Comparison of ENCODE assay signal across 23 cellular contexts in the genomic region with DNA sequence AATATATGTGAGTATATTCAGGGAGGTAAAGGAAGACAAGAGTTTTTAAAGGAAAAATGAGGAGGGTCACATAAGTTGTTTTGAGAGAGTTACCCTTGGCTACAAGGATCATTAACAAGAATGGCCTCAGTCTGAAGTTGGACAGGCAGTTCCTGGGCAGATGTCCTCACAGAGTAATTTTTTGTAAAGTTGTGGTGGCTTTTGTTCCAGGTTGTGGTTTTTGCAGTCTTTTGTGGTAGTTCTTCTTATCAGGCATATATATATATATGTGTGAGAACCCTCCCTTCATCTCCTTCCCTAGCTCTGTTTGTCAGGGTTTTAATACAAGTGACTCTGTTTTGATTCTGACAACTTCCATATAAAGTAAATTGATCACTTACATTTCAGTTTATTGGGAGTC. TPM values are rescaled to one million over a fixed set of nuclear protein-coding genes. Genes with fewer than 3 reads are reported as not detected.
DNase-seq lines count a peak whose midpoint lies in the region; ATAC-seq, FAIRE-seq and TF ChIP-seq lines count a peak whose summit lies in the region.
"Had no signal": no experiment of that assay in that cellular context is flagged by ENCODE, and none has a peak within 500 bp of the region (broad histone marks: within the 10 kb centered on the region; RNA-seq: fewer than 3 reads in every experiment).

No MANE protein-coding gene starts in this region.

- H3K9ac ChIP-seq in astrocyte (ENCODE audit: low read length), result no peak overlapping the region
- H3K9ac ChIP-seq: BLaER1 treated with 17β-estradiol and CSF1 and Interleukin-3, amounts not matched to agents 10 nM and 100 nM; neural progenitor cell had no signal

- peak overlapping the region in 4 of 7 donors; percentile 2 to 49 (median 9) for H3K4me3 Mint-ChIP-seq in CD8-positive, alpha-beta memory T cell
- no peak overlapping the region for H3K4me3 Mint-ChIP-seq in astrocyte (ENCODE audit: unreplicated experiment)
- H3K4me3 Mint-ChIP-seq: activated CD4-positive, alpha-beta memory T cell treated with anti-CD3 and anti-CD28 coated beads for 36 hours; activated naive CD4-positive, alpha-beta T cell treated with anti-CD3 and anti-CD28 coated beads, Interleukin-2, amount 10 ng/mL, durations not matched to agents 7 days and 5 days; GM23338; neural progenitor cell had no signal

- TF ChIP-seq CTCF in astrocyte (IDR thresholded peaks at IDR 0.05; ENCODE audit: insufficient read depth, low read depth, low read length), result no peak

- H3K79me2 ChIP-seq in astrocyte (ENCODE audit: insufficient read depth, low read length), result peaks cover 30% of the 10 kb centered on the region

- H3K27me3 ChIP-seq in CD8-positive, alpha-beta memory T cell (ENCODE audit: insufficient read depth, low read length, poor library complexity, severe bottlenecking), result no peaks in the 10 kb centered on the region
- no peaks in the 10 kb centered on the region for H3K27me3 ChIP-seq in astrocyte (ENCODE audit: insufficient read depth, low read length)
- H3K27me3 ChIP-seq: BLaER1 treated with 17β-estradiol and CSF1 and Interleukin-3, amounts not matched to agents 10 nM and 100 nM; esophagus squamous epithelium; neural progenitor cell; spleen had no signal

- no peaks in the 10 kb centered on the region for H3K9me3 Mint-ChIP-seq in CD8-positive, alpha-beta memory T cell
- no peaks in the 10 kb centered on the region for H3K9me3 Mint-ChIP-seq in astrocyte (ENCODE audit: unreplicated experiment)
- H3K9me3 Mint-ChIP-seq: GM23338 had no signal

- H3K36me3 Mint-ChIP-seq in CD8-positive, alpha-beta memory T cell, result peaks cover 2 to 26% (median 9%) of the 10 kb centered on the region in 3 donors
- peaks cover 7% of the 10 kb centered on the region for H3K36me3 Mint-ChIP-seq in astrocyte (ENCODE audit: low read depth, unreplicated experiment)

- POLR2A ChIA-PET in CD8-positive, alpha-beta memory T cell (lab: Charles Lee), result no interaction called here

- H3K27ac ChIP-seq in CD8-positive, alpha-beta memory T cell (ENCODE audit: low read depth, low read length), result no peak overlapping the region
- H3K27ac ChIP-seq in astrocyte (ENCODE audit: low read depth, low read length), result no peak overlapping the region
- H3K27ac ChIP-seq: BLaER1 treated with 17β-estradiol and CSF1 and Interleukin-3, amounts not matched to agents 10 nM and 100 nM; esophagus squamous epithelium; neural progenitor cell; PC-9; spleen had no signal

- no peaks in the 10 kb centered on the region for H3K36me3 ChIP-seq in CD8-positive, alpha-beta memory T cell (ENCODE audit: insufficient read depth, low read length)
- H3K36me3 ChIP-seq in astrocyte (ENCODE audit: insufficient read depth, low read length), result peaks cover 3% of the 10 kb centered on the region

- peaks cover 26% of the 10 kb centered on the region for H4K20me1 ChIP-seq in astrocyte (ENCODE audit: insufficient read depth, low read length)

- peaks cover 5% of the 10 kb centered on the region for H3K4me1 ChIP-seq in CD8-positive, alpha-beta memory T cell (ENCODE audit: insufficient read depth, low read length)
- no peaks in the 10 kb centered on the region for H3K4me1 ChIP-seq in astrocyte (ENCODE audit: insufficient read depth, low read length)
- H3K4me1 ChIP-seq: esophagus squamous epithelium, neural progenitor cell had no signal

- H3K4me2 ChIP-seq in astrocyte (ENCODE audit: low read length), result no peak overlapping the region
- H3K4me2 ChIP-seq: BLaER1 treated with 17β-estradiol and CSF1 and Interleukin-3, amounts not matched to agents 10 nM and 100 nM; GM23338; neural progenitor cell; PC-9 had no signal

- CTCF ChIA-PET in CD8-positive, alpha-beta memory T cell (lab: Charles Lee), result no interaction called here

- H3K4me1 Mint-ChIP-seq in CD8-positive, alpha-beta memory T cell, result peaks cover 29 to 49% (median 37%) of the 10 kb centered on the region in 3 donors
- peaks cover 13% of the 10 kb centered on the region for H3K4me1 Mint-ChIP-seq in astrocyte (ENCODE audit: low read depth, unreplicated experiment)
- H3K4me1 Mint-ChIP-seq: neural progenitor cell had no signal

- no peaks in the 10 kb centered on the region for H3K9me3 ChIP-seq in CD8-positive, alpha-beta memory T cell (ENCODE audit: low read length)
- H3K9me3 ChIP-seq in astrocyte (ENCODE audit: insufficient read depth, low read depth, low read length), result no peaks in the 10 kb centered on the region
- H3K9me3 ChIP-seq: esophagus squamous epithelium had no signal

- H3K4me3 ChIP-seq in CD8-positive, alpha-beta memory T cell (ENCODE audit: low read length), result no peak overlapping the region
- H3K4me3 ChIP-seq in Jurkat, Clone E6-1 (ENCODE audit: low read length), result no peak overlapping the region
- no peak overlapping the region for H3K4me3 ChIP-seq in astrocyte (ENCODE audit: insufficient read depth, low read depth, low read length)
- H3K4me3 ChIP-seq: BLaER1 treated with 17β-estradiol and CSF1 and Interleukin-3, amounts not matched to agents 10 nM and 100 nM; esophagus squamous epithelium; GM23338; neural progenitor cell; PC-9; spleen had no signal

- no peak overlapping the region for H2AFZ ChIP-seq in astrocyte (ENCODE audit: low read depth, low read length)
- H2AFZ ChIP-seq: GM23338, neural progenitor cell, PC-9 had no signal

- ATAC-seq in GM21619 (IDR thresholded peaks at IDR 0.05; ENCODE audit: unreplicated experiment), result peak; percentile 71
- ATAC-seq: GM23338, left cardiac atrium had no signal

- no peak for FAIRE-seq in astrocyte (lab: Jason Lieb, UNC)
- FAIRE-seq: urothelium cell line had no signal

- H3K27me3 Mint-ChIP-seq in CD8-positive, alpha-beta memory T cell, result no peaks in the 10 kb centered on the region
- no peaks in the 10 kb centered on the region for H3K27me3 Mint-ChIP-seq in astrocyte (ENCODE audit: low read depth, unreplicated experiment)
- H3K27me3 Mint-ChIP-seq: activated CD4-positive, alpha-beta memory T cell treated with anti-CD3 and anti-CD28 coated beads for 36 hours; activated naive CD4-positive, alpha-beta T cell treated with anti-CD3 and anti-CD28 coated beads, Interleukin-2, amount 10 ng/mL, durations not matched to agents 7 days and 5 days had no signal

- DNase-seq in CD8-positive, alpha-beta memory T cell, result no peak
- peak; percentile 7 for DNase-seq in Jurkat, Clone E6-1 (ENCODE audit: low read depth, low spot score)
- DNase-seq in astrocyte (ENCODE audit: low read depth) (peak; percentile 8), GM03348 (ENCODE audit: low spot score) (no peak), HPDE6-E6E7 (ENCODE audit: extremely low spot score) (no peak), DMS153 (lab: John Stamatoyannopoulos, UW) (no peak)
- no peak for DNase-seq in stimulated activated CD4-positive, alpha-beta T cell treated with anti-CD3 and anti-CD28 coated beads, Interleukin-4, amount 100 ng/mL, for 1 hour
- DNase-seq: activated CD4-positive, alpha-beta memory T cell treated with anti-CD3 and anti-CD28 coated beads for 36 hours; activated naive CD4-positive, alpha-beta T cell treated with anti-CD3 and anti-CD28 coated beads, Interleukin-2, amount 10 ng/mL, durations not matched to agents 7 days and 5 days; activated T-cell treated with anti-CD3 and anti-CD28 coated beads, Interleukin-2, amount 50 U/mL, for 1 hour; aorta; effector CD8-positive, alpha-beta T cell; esophagus squamous epithelium; left cardiac atrium; NCI-H1417; NCI-H774; PC-9; spleen had no signal

- H3K27ac Mint-ChIP-seq in CD8-positive, alpha-beta memory T cell, result peak overlapping the region in 5 of 8 donors; percentile 25 to 65 (median 35)
- no peak overlapping the region for H3K27ac Mint-ChIP-seq in astrocyte (ENCODE audit: unreplicated experiment)
- H3K27ac Mint-ChIP-seq: activated CD4-positive, alpha-beta memory T cell treated with anti-CD3 and anti-CD28 coated beads for 36 hours; activated naive CD4-positive, alpha-beta T cell treated with anti-CD3 and anti-CD28 coated beads, Interleukin-2, amount 10 ng/mL, durations not matched to agents 7 days and 5 days; GM23338 had no signal

RNA-seq across cellular contexts. Expression of a gene that starts 60.0 kb away (rescaled TPM):
- 10 to 100 TPM; 48.3 to 51.9 TPM for total RNA-seq in CD8-positive, alpha-beta memory T cell
- polyA plus RNA-seq in CD8-positive, alpha-beta memory T cell, result 25.5 TPM
- 12.3 TPM for polyA plus RNA-seq in Jurkat, Clone E6-1 (2012; ENCODE audit: insufficient read depth, insufficient read length)
- 54.9 and 59.4 TPM in 2 replicates for total RNA-seq in astrocyte

Comparison
In these comparisons a context has a peak if more than half of its experiments do, and no peak if none do; other contexts are left out.
1. DNase-seq: peak in Jurkat, Clone E6-1 (single experiment) and astrocyte (single experiment); none in CD8-positive, alpha-beta memory T cell (0 of 5), stimulated activated CD4-positive, alpha-beta T cell treated with anti-CD3 and anti-CD28 coated beads, Interleukin-4, amount 100 ng/mL, for 1 hour (single experiment), GM03348 (single experiment), HPDE6-E6E7 (single experiment) and DMS153 (single experiment).